8 cellular contexts compared by ENCODE assay signal in genomic region chr16:67561501-67561823, GRCh38. TPM values are rescaled to one million over a fixed set of nuclear protein-coding genes. Genes with fewer than 3 reads are reported as not detected.
A peak's percentile ranks its signal among the peaks of the same experiment; 100 is the strongest.
DNase-seq lines count a peak whose midpoint lies in the region; ATAC-seq and TF ChIP-seq lines count a peak whose summit lies in the region.

No MANE protein-coding gene starts in this region.

- H3K9me3 ChIP-seq in left ventricle myocardium inferior (replicated peaks) (no peaks in the 10 kb centered on the region), breast epithelium (no peaks in the 10 kb centered on the region), uterus (no peaks in the 10 kb centered on the region)

- peaks cover 17% of the 10 kb centered on the region for H3K4me1 Mint-ChIP-seq in mesothelial cell of epicardium

- TF ChIP-seq CTCF in left ventricle myocardium inferior (IDR thresholded peaks at IDR 0.05; ENCODE audit: borderline replicate concordance) (no peak), breast epithelium (IDR thresholded peaks at IDR 0.05) (no peak), mesothelial cell of epicardium (IDR thresholded peaks at IDR 0.05; ENCODE audit: unreplicated experiment) (no peak), uterus (IDR thresholded peaks at IDR 0.05) (no peak)

- H3K27ac ChIP-seq in left ventricle myocardium inferior (replicated peaks), result peak overlapping the region; percentile 97
- H3K27ac ChIP-seq in breast epithelium, result peak overlapping the region; percentile 97 to 100
- H3K27ac ChIP-seq in uterus, result peak overlapping the region; percentile 97 to 99

- H3K27me3 ChIP-seq in left ventricle myocardium inferior (ENCODE audit: low read depth), result no peaks in the 10 kb centered on the region
- no peaks in the 10 kb centered on the region for H3K27me3 ChIP-seq in breast epithelium
- no peaks in the 10 kb centered on the region for H3K27me3 ChIP-seq in uterus

- no peaks in the 10 kb centered on the region for H3K36me3 Mint-ChIP-seq in mesothelial cell of epicardium

- no peaks in the 10 kb centered on the region for H3K9me3 Mint-ChIP-seq in mesothelial cell of epicardium

- intact Hi-C loops in left ventricle myocardium inferior (cut with micrococcal nuclease) (no loop called here), Right ventricle myocardium inferior (cut with DNase I) (loop anchor here (2.0 kb wide), 1 partner anchor 21 kb away; no protein-coding TSS in a partner anchor), breast epithelium (cut with DNase I; ENCODE audit: low total_unique reads) (no loop called here), uterus (cut with DNase I; ENCODE audit: low total_unique reads) (no loop called here)

- no peaks in the 10 kb centered on the region for H3K27me3 Mint-ChIP-seq in mesothelial cell of epicardium (ENCODE audit: low read depth)

- peak overlapping the region; percentile 92 for H3K27ac Mint-ChIP-seq in mesothelial cell of epicardium

- DNase-seq in left ventricle myocardium inferior, result no peak
- DNase-seq in Right ventricle myocardium inferior (ENCODE audit: missing footprints), result no peak
- no peak for DNase-seq in breast epithelium (ENCODE audit: low spot score in 2 of 2)
- DNase-seq in mesothelial cell of epicardium (ENCODE audit: low spot score in 2 of 2, unreplicated experiment in 2 of 2), result no peak
- peak in 1 of 2 donors; percentile 23 for DNase-seq in uterus
- no peak for DNase-seq in NAMALWA (ENCODE audit: low spot score)
- DNase-seq in LoVo (ENCODE audit: low spot score), result no peak
- no peak for DNase-seq in COLO668 (lab: John Stamatoyannopoulos, UW; ENCODE audit: unreplicated experiment)

- peak overlapping the region; percentile 76 for H3K4me3 ChIP-seq in left ventricle myocardium inferior
- H3K4me3 ChIP-seq in breast epithelium, result peak overlapping the region; percentile 84 to 97 (median 95)
- H3K4me3 ChIP-seq in uterus, result peak overlapping the region; percentile 67 to 92

- H3K36me3 ChIP-seq in left ventricle myocardium inferior (no peaks in the 10 kb centered on the region), breast epithelium (no peaks in the 10 kb centered on the region), uterus (no peaks in the 10 kb centered on the region)

- H3K4me3 Mint-ChIP-seq in mesothelial cell of epicardium, result peak overlapping the region; percentile 79

- no peak for ATAC-seq in Right ventricle myocardium inferior

- TF ChIP-seq POLR2A in breast epithelium (IDR thresholded peaks at IDR 0.05) (no peak), uterus (IDR thresholded peaks at IDR 0.05) (no peak)

- H3K4me1 ChIP-seq in left ventricle myocardium inferior (peaks cover 48% of the 10 kb centered on the region), breast epithelium (peaks cover 8% of the 10 kb centered on the region in 2 donors), uterus (peaks cover 8 to 11% of the 10 kb centered on the region in 2 donors)

RNA-seq across cellular contexts. Expression of gene CTCF, which starts 0.9 kb away (rescaled TPM):
- 26.1 TPM for total RNA-seq in left ventricle myocardium inferior
- 28.2 TPM for total RNA-seq in Right ventricle myocardium inferior
- 10 to 100 TPM; 27.8 to 51.7 (median 38.0) TPM for total RNA-seq in breast epithelium
- total RNA-seq in mesothelial cell of epicardium, result 58.0 to 61.4 TPM (median 60.5 TPM) in 3 replicates
- total RNA-seq in uterus, result 10 to 100 TPM; 24.8 to 54.1 (median 43.7) TPM

RNA-seq across cellular contexts. Expression of gene RIPOR1, which starts 32.8 kb away (rescaled TPM):
- 79.7 TPM for total RNA-seq in left ventricle myocardium inferior
- 68.4 TPM for total RNA-seq in Right ventricle myocardium inferior
- 10 to 100 TPM; 32.0 to 50.5 (median 33.4) TPM for total RNA-seq in breast epithelium
- total RNA-seq in mesothelial cell of epicardium, result 55.9 to 69.2 TPM (median 58.9 TPM) in 3 replicates
- 100 to 1,000 TPM in 1 of 4 donors, 10 to 100 TPM in 3; 48.2 to 137 (median 57.4) TPM for total RNA-seq in uterus
